Comparison of ENCODE assay signal across 1 cellular context in genomic region chr2:30149976-30150375, GRCh38.
TF ChIP-seq lines count a peak whose summit lies in the region.

No MANE protein-coding gene starts in this region.

TF ChIP-seq in H1, 55 proteins besides CTCF, POLR2A, EP300 and RAD21:
- no peak for TF ChIP-seq TAF7 (optimal IDR thresholded peaks at IDR 0.05; ENCODE audit: borderline replicate concordance, low read depth, low read length)
- no peak for TF ChIP-seq CHD7 (IDR thresholded peaks at IDR 0.05; ENCODE audit: insufficient replicate concordance, low read length)
- no peak for TF ChIP-seq JUND (IDR thresholded peaks at IDR 0.05; ENCODE audit: low read length)
- TF ChIP-seq EZH2 (IDR thresholded peaks at IDR 0.05; ENCODE audit: low read depth, low read length, severe bottlenecking), result no peak
- no peak for TF ChIP-seq PHF8 (conservative IDR thresholded peaks at IDR 0.05; ENCODE audit: low read depth, low read length)
- no peak for TF ChIP-seq SAP30 (IDR thresholded peaks at IDR 0.05; ENCODE audit: insufficient read depth, insufficient replicate concordance, low read length)
- TF ChIP-seq KDM5A (IDR thresholded peaks at IDR 0.05; ENCODE audit: low read length), result no peak
- no peak for TF ChIP-seq MAX (IDR thresholded peaks at IDR 0.05)
- TF ChIP-seq SRF (IDR thresholded peaks at IDR 0.05; ENCODE audit: low read depth, low read length), result no peak
- no peak for TF ChIP-seq CHD1 (IDR thresholded peaks at IDR 0.05; ENCODE audit: low read depth, low read length)
- TF ChIP-seq EGR1 (IDR thresholded peaks at IDR 0.05; ENCODE audit: borderline replicate concordance, low read depth, low read length), result no peak
- no peak for TF ChIP-seq NANOG (IDR thresholded peaks at IDR 0.05; ENCODE audit: insufficient read depth, low read depth, low read length, poor library complexity, severe bottlenecking)
- no peak for TF ChIP-seq ATF2 (IDR thresholded peaks at IDR 0.05; ENCODE audit: low read length)
